Comparison of ENCODE assay signal across 9 cellular contexts in the genomic region with DNA sequence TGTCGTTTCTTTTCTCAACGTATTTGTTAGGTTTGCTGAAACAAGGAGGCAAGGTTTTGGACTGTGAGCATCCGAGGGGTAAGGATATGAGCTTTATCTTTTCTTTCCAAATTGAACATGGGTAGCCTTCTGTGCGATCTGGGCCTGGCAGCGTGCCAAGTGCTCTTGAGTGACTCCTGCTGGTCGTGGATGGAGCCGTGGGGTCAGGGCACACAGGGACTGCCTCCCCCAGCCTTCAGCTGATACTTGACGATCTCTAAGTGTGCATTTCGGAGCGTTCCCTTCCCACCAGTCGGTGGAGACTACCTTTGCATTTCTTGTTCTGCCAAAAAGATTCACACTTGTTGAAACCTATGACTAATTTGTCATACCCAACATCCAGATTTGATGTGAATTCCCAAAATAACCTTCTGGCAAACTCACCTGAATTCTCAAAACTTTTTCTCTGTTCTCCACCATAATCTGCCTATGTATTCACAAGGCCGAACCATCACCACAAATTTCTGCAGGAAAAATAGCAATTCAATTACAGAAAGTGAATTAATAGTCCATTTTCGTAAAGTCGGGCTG. TPM values are rescaled to one million over a fixed set of nuclear protein-coding genes. Genes with fewer than 3 reads are reported as not detected.
DNase-seq lines count a peak whose midpoint lies in the region; ATAC-seq, FAIRE-seq and TF ChIP-seq lines count a peak whose summit lies in the region.
"Had no signal": no experiment of that assay in that cellular context is flagged by ENCODE, and none has a peak within 500 bp of the region (broad histone marks: within the 10 kb centered on the region; RNA-seq: fewer than 3 reads in every experiment).

No MANE protein-coding gene starts in this region.

- H3K4me1 Mint-ChIP-seq in T-helper 17 cell (peaks cover 15% of the 10 kb centered on the region), chondrocyte (ENCODE audit: low read depth) (peaks cover 18% of the 10 kb centered on the region), neural crest cell (peaks cover 12% of the 10 kb centered on the region)

- ATAC-seq in T-helper 17 cell (peak; percentile 41), GM18861 (IDR thresholded peaks at IDR 0.05; ENCODE audit: unreplicated experiment) (no peak), HG03108 (IDR thresholded peaks at IDR 0.05; ENCODE audit: unreplicated experiment) (no peak)

- H3K36me3 Mint-ChIP-seq in T-helper 17 cell (ENCODE audit: low read depth) (no peaks in the 10 kb centered on the region), chondrocyte (ENCODE audit: low read depth) (no peaks in the 10 kb centered on the region), neural crest cell (ENCODE audit: low read depth) (no peaks in the 10 kb centered on the region)
- H3K36me3 Mint-ChIP-seq: activated naive CD4-positive, alpha-beta T cell treated with anti-CD3 and anti-CD28 coated beads, Interleukin-2, amount 50 U/mL, for 72 hours had no signal

- H3K27ac Mint-ChIP-seq in T-helper 17 cell, result no peak overlapping the region
- no peak overlapping the region for H3K27ac Mint-ChIP-seq in chondrocyte (ENCODE audit: unreplicated experiment)
- no peak overlapping the region for H3K27ac Mint-ChIP-seq in neural crest cell (ENCODE audit: unreplicated experiment)
- H3K27ac Mint-ChIP-seq: activated naive CD4-positive, alpha-beta T cell treated with anti-CD3 and anti-CD28 coated beads, Interleukin-2, amount 50 U/mL, for 72 hours had no signal

- H3K4me3 Mint-ChIP-seq in T-helper 17 cell (no peak overlapping the region), chondrocyte (ENCODE audit: unreplicated experiment) (no peak overlapping the region), neural crest cell (no peak overlapping the region)

- no peak for FAIRE-seq in urothelium cell line (lab: Jason Lieb, UNC)

- H3K27me3 Mint-ChIP-seq in T-helper 17 cell, result no peaks in the 10 kb centered on the region
- H3K27me3 Mint-ChIP-seq in chondrocyte (ENCODE audit: low read depth), result peaks cover 3% of the 10 kb centered on the region
- H3K27me3 Mint-ChIP-seq in neural crest cell (ENCODE audit: low read depth), result peaks cover 2% of the 10 kb centered on the region

- DNase-seq in NCI-H2227 (lab: John Stamatoyannopoulos, UW; ENCODE audit: unreplicated experiment) (peak; percentile 19), NCI-H2227 treated with DMSO at 0.1 percent for 48 hours (lab: John Stamatoyannopoulos, UW) (no peak), T-helper 17 cell (peak in 1 of 3 donors; percentile 17), chondrocyte (ENCODE audit: low spot score) (no peak), neural crest cell (ENCODE audit: low read depth, low spot score) (peak; percentile 14), urothelium cell line (ENCODE audit: low spot score) (peak; percentile 31)

- TF ChIP-seq CTCF in chondrocyte (IDR thresholded peaks at IDR 0.05), result peak; percentile 77
- TF ChIP-seq CTCF in neural crest cell (conservative IDR thresholded peaks at IDR 0.05), result peak; percentile 48

- H3K9me3 Mint-ChIP-seq in chondrocyte (ENCODE audit: low read depth) (no peaks in the 10 kb centered on the region), neural crest cell (no peaks in the 10 kb centered on the region)
- H3K9me3 Mint-ChIP-seq: activated naive CD4-positive, alpha-beta T cell treated with anti-CD3 and anti-CD28 coated beads, Interleukin-2, amount 50 U/mL, for 72 hours had no signal

- no peaks in the 10 kb centered on the region for H3K9me3 ChIP-seq in T-helper 17 cell (ENCODE audit: control insufficient read depth, low read length, poor library complexity, severe bottlenecking)

RNA-seq across cellular contexts. Expression of a gene that starts 40.2 kb away (rescaled TPM):
- total RNA-seq in T-helper 17 cell, result under 1 TPM; 0.26 to 0.67 TPM
- total RNA-seq in chondrocyte, result 4.8 to 21.4 TPM (median 6.6 TPM) in 3 replicates
- 4.2 and 4.3 TPM in 2 replicates for total RNA-seq in neural crest cell

Comparison
In these comparisons a context has a peak if more than half of its experiments do, and no peak if none do; other contexts are left out.
1. DNase-seq: peak in NCI-H2227 (single experiment), neural crest cell (single experiment) and urothelium cell line (single experiment); none in NCI-H2227 treated with DMSO at 0.1 percent for 48 hours (single experiment) and chondrocyte (single experiment).